ENCODE assay signal across 25 cellular contexts in the genomic region with DNA sequence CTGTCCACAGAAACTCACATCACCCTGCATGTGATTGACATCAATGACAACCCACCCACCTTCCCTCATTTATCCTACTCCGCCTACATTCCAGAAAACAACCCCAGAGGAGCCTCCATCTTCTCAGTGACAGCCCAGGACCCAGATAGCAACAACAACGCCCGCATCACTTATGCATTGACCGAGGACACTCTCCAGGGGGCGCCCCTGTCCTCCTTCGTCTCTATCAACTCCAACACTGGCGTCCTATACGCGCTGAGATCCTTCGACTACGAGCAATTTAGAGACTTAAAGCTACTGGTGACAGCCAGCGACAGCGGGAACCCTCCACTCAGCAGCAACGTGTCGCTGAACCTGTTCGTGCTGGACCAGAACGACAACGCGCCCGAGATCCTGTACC. TPM values are rescaled to one million over a fixed set of nuclear protein-coding genes. Genes with fewer than 3 reads are reported as not detected.
"Had no signal": no experiment of that assay in that cellular context is flagged by ENCODE, and none has a peak within 500 bp of the region (broad histone marks: within the 10 kb centered on the region; RNA-seq: fewer than 3 reads in every experiment).

No MANE protein-coding gene starts in this region.

- H3K27me3 ChIP-seq: adrenal gland, ascending aorta, brain microvascular endothelial cell, right lobe of liver, uterus had no signal

- H3K4me1 Mint-ChIP-seq: activated naive CD4-positive, alpha-beta T cell treated with anti-CD3 and anti-CD28 coated beads, Interleukin-2, amount 50 U/mL, for 24 hours; nephron progenitor cell had no signal

- H3K27ac Mint-ChIP-seq: activated CD8-positive, alpha-beta T cell treated with anti-CD3 and anti-CD28 coated beads, Interleukin-2, amount 10 ng/mL, durations not matched to agents 7 days and 5 days; activated naive CD4-positive, alpha-beta T cell treated with anti-CD3 and anti-CD28 coated beads, Interleukin-2, amount 50 U/mL, for 24 hours; nephron progenitor cell; stimulated activated naive CD8-positive, alpha-beta T cell treated with anti-CD3 and anti-CD28 coated beads, Interleukin-15, Interleukin-2, amounts not matched to agents 100 ng/mL and 50 ng/mL, for 24 hours had no signal

- DNase-seq: activated CD4-positive, alpha-beta T cell treated with anti-CD3 and anti-CD28 coated beads, Interleukin-2, amount 50 U/mL, for 1 hour; activated CD8-positive, alpha-beta T cell treated with anti-CD3 and anti-CD28 coated beads, Interleukin-2, amount 10 ng/mL, durations not matched to agents 7 days and 5 days; activated gamma-delta T cell treated with Interleukin-2 at 50 U/mL for 16 hours; adrenal gland; brain microvascular endothelial cell; caudate nucleus; dermis blood vessel endothelial cell; effector CD8-positive, alpha-beta T cell; glutamatergic neuron; hypothalamus; mesenchymal stem cell; nephron progenitor cell; pancreas; stimulated activated CD4-positive, alpha-beta T cell treated with anti-CD3 and anti-CD28 coated beads, Interleukin-1b, Interleukin-23, amount 100 ng/mL, for 48 hours; transverse colon; uterus had no signal

- H3K4me1 ChIP-seq: adrenal gland, ascending aorta, esophagus muscularis mucosa, pancreas, right lobe of liver, suprapubic skin, transverse colon, uterus had no signal

- ATAC-seq: activated CD4-positive, CD25-positive, alpha-beta regulatory T cell treated with anti-CD3 and anti-CD28 coated beads, Interleukin-2, amount 50 U/mL, for 24 hours; activated CD8-positive, alpha-beta T cell treated with anti-CD3 and anti-CD28 coated beads, Interleukin-2, amount 10 ng/mL, durations not matched to agents 7 days and 5 days; pancreas; right lobe of liver had no signal

- H3K27ac ChIP-seq: adrenal gland, ascending aorta, brain microvascular endothelial cell, esophagus muscularis mucosa, pancreas, right lobe of liver, skin epidermis, suprapubic skin, transverse colon, uterus had no signal

- H3K4me3 Mint-ChIP-seq: activated CD8-positive, alpha-beta T cell treated with anti-CD3 and anti-CD28 coated beads, Interleukin-2, amount 10 ng/mL, durations not matched to agents 7 days and 5 days; activated naive CD4-positive, alpha-beta T cell treated with anti-CD3 and anti-CD28 coated beads, Interleukin-2, amount 50 U/mL, for 24 hours; nephron progenitor cell; stimulated activated naive CD8-positive, alpha-beta T cell treated with anti-CD3 and anti-CD28 coated beads, Interleukin-15, Interleukin-2, amounts not matched to agents 100 ng/mL and 50 ng/mL, for 24 hours had no signal

- H3K4me3 ChIP-seq: ascending aorta, esophagus muscularis mucosa, pancreas, right lobe of liver, skin epidermis, suprapubic skin, transverse colon, uterus had no signal

- H3K36me3 ChIP-seq: adrenal gland, ascending aorta, brain microvascular endothelial cell, esophagus muscularis mucosa, pancreas, right lobe of liver, suprapubic skin, transverse colon, uterus had no signal

RNA-seq across cellular contexts. Expression of a gene that starts 1.7 kb away (rescaled TPM):
- total RNA-seq: activated CD8-positive, alpha-beta T cell treated with anti-CD3 and anti-CD28 coated beads, Interleukin-2, amount 10 ng/mL, durations not matched to agents 7 days and 5 days had no signal

RNA-seq across cellular contexts. Expression of a gene that starts 4.6 kb away (rescaled TPM):
- total RNA-seq: activated CD8-positive, alpha-beta T cell treated with anti-CD3 and anti-CD28 coated beads, Interleukin-2, amount 10 ng/mL, durations not matched to agents 7 days and 5 days; mononuclear cell had no signal

RNA-seq across cellular contexts. Expression of a gene that starts 6.8 kb away (rescaled TPM):
- total RNA-seq: activated CD8-positive, alpha-beta T cell treated with anti-CD3 and anti-CD28 coated beads, Interleukin-2, amount 10 ng/mL, durations not matched to agents 7 days and 5 days; mononuclear cell had no signal
